In genomic region chr11:105589346-105589745, GRCh38 we compare ENCODE assay signal across 25 cellular contexts. TPM values are rescaled to one million over a fixed set of nuclear protein-coding genes. Genes with fewer than 3 reads are reported as not detected.
"Had no signal": no experiment of that assay in that cellular context is flagged by ENCODE, and none has a peak within 500 bp of the region (broad histone marks: within the 10 kb centered on the region; RNA-seq: fewer than 3 reads in every experiment).

No MANE protein-coding gene starts in this region.

- DNase-seq: activated CD4-positive, alpha-beta T cell treated with anti-CD3 and anti-CD28 coated beads for 4 hours; activated CD4-positive, alpha-beta T cell treated with anti-CD3 and anti-CD28 coated beads, Interleukin-2, amount 50 U/mL, for 4 hours; activated naive CD4-positive, alpha-beta T cell; activated T-cell treated with anti-CD3 and anti-CD28 coated beads for 4 hours; activated T-cell treated with anti-CD3 and anti-CD28 coated beads, Interleukin-2, amount 50 U/mL, for 72 hours; anterior cingulate cortex; central memory CD4-positive, alpha-beta T cell; endodermal cell; foreskin keratinocyte; heart right ventricle; left cardiac atrium; left ventricle myocardium superior; pancreas; psoas muscle; right cardiac atrium; spleen; stimulated activated naive CD4-positive, alpha-beta T cell; T-helper 9 cell had no signal

- H3K27ac ChIP-seq: foreskin keratinocyte, heart right ventricle, neutrophil, pancreas, psoas muscle, spleen, tibial nerve, VCaP had no signal

- H3K4me1 ChIP-seq: foreskin keratinocyte, heart right ventricle, pancreas, psoas muscle, spleen, tibial nerve had no signal

- H3K9me3 ChIP-seq: neutrophil, pancreas, psoas muscle, spleen, tibial nerve had no signal

- ATAC-seq: activated naive CD4-positive, alpha-beta T cell treated with anti-CD3 and anti-CD28 coated beads, Interleukin-2, amount 50 U/mL, for 72 hours; activated T-cell treated with anti-CD3 and anti-CD28 coated beads, Interleukin-2, amount 50 U/mL, for 72 hours; esophagus mucosa; foreskin keratinocyte; heart right ventricle; left cardiac atrium; left ventricle myocardium superior; pancreas; psoas muscle; right cardiac atrium had no signal

- H3K4me3 ChIP-seq: heart right ventricle, pancreas, psoas muscle, spleen, tibial nerve had no signal

- H3K27me3 ChIP-seq: foreskin keratinocyte, heart right ventricle, neutrophil, pancreas, spleen, tibial nerve had no signal

- H3K36me3 ChIP-seq: heart right ventricle, neutrophil, pancreas, spleen, tibial nerve had no signal

RNA-seq across cellular contexts. Expression of gene GRIA4, which starts 20.5 kb away (rescaled TPM):
- total RNA-seq: activated naive CD4-positive, alpha-beta T cell treated with anti-CD3 and anti-CD28 coated beads, Interleukin-2, amount 50 U/mL, for 72 hours; activated T-cell treated with anti-CD3 and anti-CD28 coated beads, Interleukin-2, amount 50 U/mL, for 72 hours; esophagus mucosa; foreskin keratinocyte; heart right ventricle; left cardiac atrium; left ventricle myocardium superior; lung microvascular endothelial cell; psoas muscle; spleen; tibial nerve; ureter had no signal
